Comparison of ENCODE assay signal across 1 cellular context in the genomic region with DNA sequence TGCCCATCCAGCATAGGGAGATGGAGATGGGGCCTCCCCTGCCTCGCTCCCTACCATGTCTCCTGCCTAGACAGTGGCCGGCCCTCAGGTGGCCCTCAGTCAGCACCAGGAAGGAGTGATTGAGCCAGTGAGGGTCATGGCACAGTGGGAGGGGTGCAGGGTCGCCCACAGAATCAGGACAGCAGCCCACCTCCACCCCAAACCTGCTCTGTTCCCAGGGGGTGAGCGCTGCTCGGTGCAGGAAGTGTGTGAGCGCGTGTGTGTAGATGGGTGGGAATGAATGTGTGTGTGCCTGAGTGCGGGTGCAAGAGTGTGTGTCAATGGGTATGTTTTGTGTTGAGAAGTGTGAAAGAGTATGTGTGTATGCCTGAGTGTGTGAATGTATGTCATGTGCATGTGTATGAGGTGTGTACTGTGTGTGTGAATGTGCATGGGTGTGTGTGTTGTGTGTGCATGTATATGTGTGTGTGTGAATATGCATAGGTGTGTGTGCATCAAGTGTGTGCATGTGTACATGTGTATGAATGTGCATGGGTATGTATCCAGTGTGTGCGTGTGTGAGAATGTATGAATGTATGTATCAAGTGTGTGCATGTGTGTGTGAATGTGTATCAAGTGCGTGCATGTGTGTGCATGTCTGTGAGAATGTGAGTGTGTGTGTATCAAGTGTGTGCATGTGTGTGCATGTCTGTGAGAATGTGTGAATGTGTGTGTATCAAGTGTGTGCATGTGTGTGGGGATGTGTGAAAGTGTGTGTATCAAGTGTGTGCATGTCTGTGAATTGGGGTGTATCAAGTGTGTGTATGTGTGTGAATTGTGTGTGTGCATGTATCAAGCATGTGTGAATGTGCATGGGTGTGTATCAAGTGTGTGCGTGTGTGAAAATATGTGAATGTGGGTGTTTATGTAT.
TF ChIP-seq lines count a peak whose summit lies in the region.

No MANE protein-coding gene starts in this region.

TF ChIP-seq in HepG2, 621 proteins besides CTCF, POLR2A, EP300 and RAD21:
- TF ChIP-seq IRF2 (CRISPR knock-in tag; IDR thresholded peaks at IDR 0.05) (no peak), ZNF232 (CRISPR knock-in tag; IDR thresholded peaks at IDR 0.05; ENCODE audit: borderline replicate concordance) (no peak), TCF12 (IDR thresholded peaks at IDR 0.05) (no peak), TCF12 (CRISPR knock-in tag; IDR thresholded peaks at IDR 0.05) (no peak), ZKSCAN8 (CRISPR knock-in tag; IDR thresholded peaks at IDR 0.05; ENCODE audit: borderline replicate concordance) (no peak), MED1 (CRISPR knock-in tag; IDR thresholded peaks at IDR 0.05) (no peak), ZNF780A (CRISPR knock-in tag; IDR thresholded peaks at IDR 0.05) (no peak), ATF7 (IDR thresholded peaks at IDR 0.05) (0 out of 2 replicates have a peak, but pooled peaks have one; percentile 6), ATF7 (CRISPR knock-in tag; IDR thresholded peaks at IDR 0.05) (no peak)
- TF ChIP-seq, protein P1, sequence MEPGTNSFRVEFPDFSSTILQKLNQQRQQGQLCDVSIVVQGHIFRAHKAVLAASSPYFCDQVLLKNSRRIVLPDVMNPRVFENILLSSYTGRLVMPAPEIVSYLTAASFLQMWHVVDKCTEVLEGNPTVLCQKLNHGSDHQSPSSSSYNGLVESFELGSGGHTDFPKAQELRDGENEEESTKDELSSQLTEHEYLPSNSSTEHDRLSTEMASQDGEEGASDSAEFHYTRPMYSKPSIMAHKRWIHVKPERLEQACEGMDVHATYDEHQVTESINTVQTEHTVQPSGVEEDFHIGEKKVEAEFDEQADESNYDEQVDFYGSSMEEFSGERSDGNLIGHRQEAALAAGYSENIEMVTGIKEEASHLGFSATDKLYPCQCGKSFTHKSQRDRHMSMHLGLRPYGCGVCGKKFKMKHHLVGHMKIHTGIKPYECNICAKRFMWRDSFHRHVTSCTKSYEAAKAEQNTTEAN (CRISPR knock-in tag; conservative IDR thresholded peaks at IDR 0.05), result 0 out of 2 replicates have a peak, but pooled peaks have one; percentile 30
TF ChIP-seq in HepG2: peak in this region for 2.
